8 cellular contexts compared by ENCODE assay signal in genomic region chr22:37801946-37802309, GRCh38. TPM values are rescaled to one million over a fixed set of nuclear protein-coding genes. Genes with fewer than 3 reads are reported as not detected.
DNase-seq lines count a peak whose midpoint lies in the region; ATAC-seq and TF ChIP-seq lines count a peak whose summit lies in the region.

No MANE protein-coding gene starts in this region.

- intact Hi-C loops in esophagus squamous epithelium (cut with DNase I), result no loop called here
- intact Hi-C loops in psoas muscle (cut with DNase I), result no loop called here

- no peak for TF ChIP-seq POLR2A in esophagus squamous epithelium (IDR thresholded peaks at IDR 0.05)

- H3K36me3 ChIP-seq in SJSA1 (no peaks in the 10 kb centered on the region), esophagus squamous epithelium (no peaks in the 10 kb centered on the region), psoas muscle (ENCODE audit: insufficient read depth in 1 of 2, low read depth in 1 of 2) (no peaks in the 10 kb centered on the region)

- 3 to 7% methylated on average over 8 to 9 of the region's 13 CpGs for WGBS in esophagus squamous epithelium, 2 donors
- 4 to 7% (median 4%) methylated on average over 12 to 13 of the region's 13 CpGs for WGBS in psoas muscle, 3 donors

- TF ChIP-seq CTCF in esophagus squamous epithelium (IDR thresholded peaks at IDR 0.05) (no peak), psoas muscle (IDR thresholded peaks at IDR 0.05) (no peak)

- H3K4me1 ChIP-seq in SJSA1 (replicated peaks), result peaks cover 35% of the 10 kb centered on the region
- peaks cover 32 to 49% (median 34%) of the 10 kb centered on the region in 3 donors for H3K4me1 ChIP-seq in esophagus squamous epithelium
- H3K4me1 ChIP-seq in psoas muscle, result peaks cover 4% of the 10 kb centered on the region

- DNase-seq in NCI-H2029 (lab: John Stamatoyannopoulos, UW) (peak; percentile 42), NCI-H2029 treated with DMSO at 0.1 percent for 48 hours (lab: John Stamatoyannopoulos, UW) (no peak), SJSA1 (ENCODE audit: low read depth in 1 of 2, low spot score in 2 of 2) (no peak), esophagus squamous epithelium (lab: John Stamatoyannopoulos, UW) (no peak), psoas muscle (no peak), activated gamma-delta T cell treated with Interleukin-2 at 50 U/mL for 16 hours (no peak)

- H3K4me3 ChIP-seq in SJSA1 (peak overlapping the region; percentile 39), esophagus squamous epithelium (peak overlapping the region; percentile 53 to 81 (median 66)), psoas muscle (peak overlapping the region; percentile 75)

- ATAC-seq in psoas muscle, result no peak
- ATAC-seq in HG03571 (IDR thresholded peaks at IDR 0.05; ENCODE audit: unreplicated experiment), result no peak
- ATAC-seq in GM21717 (IDR thresholded peaks at IDR 0.05; ENCODE audit: unreplicated experiment), result no peak

- H3K27ac ChIP-seq in SJSA1 (no peak overlapping the region), esophagus squamous epithelium (peak overlapping the region in 3 of 4 donors; percentile 33 to 71 (median 55)), psoas muscle (no peak overlapping the region)

- no peaks in the 10 kb centered on the region for H3K9me3 ChIP-seq in SJSA1 (replicated peaks)
- no peaks in the 10 kb centered on the region for H3K9me3 ChIP-seq in esophagus squamous epithelium
- no peaks in the 10 kb centered on the region for H3K9me3 ChIP-seq in psoas muscle

- peaks cover 5% of the 10 kb centered on the region; the same call in 1 of the 2 replicates for H3K27me3 ChIP-seq in SJSA1 (replicated peaks)
- peaks cover 0 to 6% (median 0%) of the 10 kb centered on the region in 4 donors for H3K27me3 ChIP-seq in esophagus squamous epithelium
- no peaks in the 10 kb centered on the region for H3K27me3 ChIP-seq in psoas muscle (ENCODE audit: insufficient read depth in 3 of 3, low read length in 2 of 3)

RNA-seq across cellular contexts. Expression of gene GCAT, which starts 5.8 kb away (rescaled TPM):
- 54.7 and 60.9 TPM in 2 replicates for total RNA-seq in SJSA1 (2014; rRNA removed; shearing (Covaris generic))
- 10 to 100 TPM; 14.3 to 22.5 (median 20.7) TPM for total RNA-seq in esophagus squamous epithelium
- total RNA-seq in psoas muscle, result 10 to 100 TPM in 1 of 4 donors, 1 to 10 TPM in 3; 7.7 to 19.2 (median 9.3) TPM
- polyA plus RNA-seq in psoas muscle, result 1 to 10 TPM; 5.4 to 8.3 (median 7.8) TPM

RNA-seq across cellular contexts. Expression of gene GALR3, which starts 21.3 kb away (rescaled TPM):
- total RNA-seq in SJSA1 (2014; rRNA removed; shearing (Covaris generic)), result not detected in 2 replicates
- total RNA-seq in esophagus squamous epithelium, result not detected
- total RNA-seq in psoas muscle, result under 1 TPM in 1 of 4 donors, not detected in 3; 0.32 TPM
- polyA plus RNA-seq in psoas muscle, result under 1 TPM in 1 of 3 donors, not detected in 2; 0.04 TPM

RNA-seq across cellular contexts. Expression of gene ANKRD54, which starts 42.2 kb away (rescaled TPM):
- 43.8 and 71.2 TPM in 2 replicates for total RNA-seq in SJSA1 (2014; rRNA removed; shearing (Covaris generic))
- total RNA-seq in esophagus squamous epithelium, result 10 to 100 TPM; 24.6 to 38.1 (median 29.5) TPM
- total RNA-seq in psoas muscle, result 10 to 100 TPM; 11.3 to 18.0 (median 12.5) TPM
- 10 to 100 TPM; 12.0 to 37.2 (median 13.9) TPM for polyA plus RNA-seq in psoas muscle

RNA-seq across cellular contexts. Expression of gene EIF3L, which starts 47.3 kb away (rescaled TPM):
- total RNA-seq in SJSA1 (2014; rRNA removed; shearing (Covaris generic)), result 204 and 252 TPM in 2 replicates
- total RNA-seq in esophagus squamous epithelium (100 to 1,000 TPM; 192 to 499 (median 281) TPM), psoas muscle (100 to 1,000 TPM; 369 to 483 (median 441) TPM)
- polyA plus RNA-seq in psoas muscle, result 100 to 1,000 TPM; 265 to 327 (median 310) TPM

Comparison
In these comparisons a context has a peak if more than half of its experiments do, and no peak if none do; other contexts are left out.
1. H3K27ac ChIP-seq: peak in esophagus squamous epithelium (3 of 4); none in SJSA1 (single experiment) and psoas muscle (single experiment).
2. Peak in every context shown above with its lines, with median percentiles within 50 percentile points of each other: H3K4me3 ChIP-seq.